11 cellular contexts compared by ENCODE assay signal in genomic region chr6:78799682-78800081, GRCh38.
"Had no signal": no experiment of that assay in that cellular context is flagged by ENCODE, and none has a peak within 500 bp of the region (broad histone marks: within the 10 kb centered on the region; RNA-seq: fewer than 3 reads in every experiment).

No MANE protein-coding gene starts in this region.

- H3K4me3 ChIP-seq: adrenal gland, ascending aorta, body of pancreas, breast epithelium, cardiac muscle cell had no signal

- H3K4me1 ChIP-seq: adrenal gland, ascending aorta, body of pancreas, breast epithelium had no signal

- H3K27ac ChIP-seq: adrenal gland, ascending aorta, body of pancreas, brain microvascular endothelial cell, breast epithelium, cardiac muscle cell had no signal

- H3K36me3 ChIP-seq: adrenal gland, ascending aorta, brain microvascular endothelial cell, breast epithelium, cardiac muscle cell had no signal

- H3K9me3 ChIP-seq: adrenal gland had no signal

- ATAC-seq: activated naive CD4-positive, alpha-beta T cell treated with anti-CD3 and anti-CD28 coated beads, Interleukin-2, amount 50 U/mL, for 72 hours; activated naive CD8-positive, alpha-beta T cell treated with anti-CD3 and anti-CD28 coated beads, Interleukin-2, amount 50 U/mL, for 24 hours; activated T-cell treated with anti-CD3 and anti-CD28 coated beads, Interleukin-2, amount 50 U/mL, for 4 hours; activated T-cell treated with anti-CD3 and anti-CD28 coated beads, Interleukin-2, amount 50 U/mL, for 72 hours; activated T-helper 17 cell treated with anti-CD3 and anti-CD28 coated beads, Interleukin-2, amount 50 U/mL, for 72 hours; body of pancreas had no signal
